ENCODE assay signal across 11 cellular contexts in the genomic region with DNA sequence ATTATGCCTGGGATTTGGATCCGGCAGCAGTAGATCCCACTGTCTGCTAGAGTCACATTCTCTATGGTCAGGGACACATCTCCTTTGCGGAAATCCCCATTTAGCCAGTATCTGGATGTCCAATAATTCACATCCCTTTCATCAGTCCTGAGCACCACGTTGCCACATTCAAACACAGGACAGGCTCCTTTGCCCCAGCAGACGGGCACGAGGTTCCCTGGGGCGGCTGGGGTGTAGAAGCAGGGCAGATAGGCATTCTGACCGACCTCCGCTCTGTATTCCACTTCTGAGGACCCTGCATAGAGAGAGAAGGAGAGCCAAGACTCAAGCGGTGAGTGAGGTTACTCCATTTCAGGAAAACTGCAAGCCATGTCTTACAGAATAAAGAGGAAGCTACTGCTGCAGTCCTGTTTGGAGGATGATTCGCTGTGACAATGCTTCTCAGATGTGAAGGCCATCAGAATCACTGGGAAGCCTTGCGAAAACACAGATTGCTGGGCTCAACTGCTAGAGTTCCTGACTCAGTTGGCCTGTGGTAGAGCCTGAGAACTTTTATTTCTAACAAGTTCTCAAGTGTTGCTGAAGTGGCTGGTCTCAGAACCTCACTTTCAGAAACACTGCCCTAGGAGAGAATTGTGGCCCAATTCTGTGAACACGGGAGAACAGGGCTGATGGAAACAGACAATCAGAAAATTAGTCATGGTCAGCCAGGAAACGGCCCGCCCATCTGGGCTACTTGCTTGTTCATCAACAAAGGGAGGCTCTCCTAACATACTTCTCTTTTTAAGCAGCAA. TPM values are rescaled to one million over a fixed set of nuclear protein-coding genes. Genes with fewer than 3 reads are reported as not detected.
A peak's percentile ranks its signal among the peaks of the same experiment; 100 is the strongest.
DNase-seq lines count a peak whose midpoint lies in the region; ATAC-seq lines count a peak whose summit lies in the region.
"Had no signal": no experiment of that assay in that cellular context is flagged by ENCODE, and none has a peak within 500 bp of the region (broad histone marks: within the 10 kb centered on the region; RNA-seq: fewer than 3 reads in every experiment).

No MANE protein-coding gene starts in this region.

- H3K9ac ChIP-seq in subcutaneous abdominal adipose tissue (ENCODE audit: low read length in 5 of 5): peak overlapping the region in 3 of 5 donors; percentile 2 to 25 (median 16)
- H3K9ac ChIP-seq: BLaER1 had no signal

- peak overlapping the region; percentile 88 for H3K4me3 Mint-ChIP-seq in activated CD8-positive, alpha-beta memory T cell treated with anti-CD3 and anti-CD28 coated beads, Interleukin-2, amount 10 ng/mL, durations not matched to agents 7 days and 5 days
- H3K4me3 Mint-ChIP-seq in T-helper 1 cell treated with Interleukin-12 subunit alpha and Interleukin-12 subunit beta and Interleukin-4 antibody, amounts not matched to agents 30 μg/mL and 1 μg/mL, for 36 hours: peak overlapping the region; percentile 93
- no peak overlapping the region for H3K4me3 Mint-ChIP-seq in effector memory CD8-positive, alpha-beta T cell

- DNase-seq in activated CD8-positive, alpha-beta memory T cell treated with anti-CD3 and anti-CD28 coated beads, Interleukin-2, amount 10 ng/mL, durations not matched to agents 7 days and 5 days: peak; percentile 70
- DNase-seq in activated CD8-positive, alpha-beta memory T cell treated with anti-CD3 and anti-CD28 coated beads, Interleukin-2, amount 50 U/mL, for 4 hours: no peak
- DNase-seq in left cardiac atrium (peak; percentile 63), NCI-H2081 treated with DMSO at 0.1 percent for 48 hours (lab: John Stamatoyannopoulos, UW) (no peak)
- no peak for DNase-seq in effector memory CD8-positive, alpha-beta T cell
- DNase-seq: H7, NCI-H2107 had no signal

- intact Hi-C loops in left cardiac atrium (cut with DNase I): no loop called here

- peak overlapping the region; percentile 96 for H3K27ac Mint-ChIP-seq in activated CD8-positive, alpha-beta memory T cell treated with anti-CD3 and anti-CD28 coated beads, Interleukin-2, amount 10 ng/mL, durations not matched to agents 7 days and 5 days
- H3K27ac Mint-ChIP-seq in T-helper 1 cell treated with Interleukin-12 subunit alpha and Interleukin-12 subunit beta and Interleukin-4 antibody, amounts not matched to agents 30 μg/mL and 1 μg/mL, for 36 hours: peak overlapping the region; percentile 97
- H3K27ac Mint-ChIP-seq in effector memory CD8-positive, alpha-beta T cell: peak overlapping the region in 1 of 2 donors; percentile 59

- H3K36me3 ChIP-seq in subcutaneous abdominal adipose tissue (ENCODE audit: control insufficient read depth in 5 of 5, insufficient read depth in 5 of 5, low read length in 5 of 5): no peaks in the 10 kb centered on the region
- H3K36me3 ChIP-seq: BLaER1 had no signal

- peaks cover 60% of the 10 kb centered on the region for H3K36me3 Mint-ChIP-seq in activated CD8-positive, alpha-beta memory T cell treated with anti-CD3 and anti-CD28 coated beads, Interleukin-2, amount 10 ng/mL, durations not matched to agents 7 days and 5 days
- H3K36me3 Mint-ChIP-seq in T-helper 1 cell treated with Interleukin-12 subunit alpha and Interleukin-12 subunit beta and Interleukin-4 antibody, amounts not matched to agents 30 μg/mL and 1 μg/mL, for 36 hours (ENCODE audit: low read depth): peaks cover 63% of the 10 kb centered on the region
- peaks cover 3% of the 10 kb centered on the region for H3K36me3 Mint-ChIP-seq in effector memory CD8-positive, alpha-beta T cell (ENCODE audit: insufficient read depth)

- H3K9me3 ChIP-seq in subcutaneous abdominal adipose tissue (ENCODE audit: control insufficient read depth in 5 of 5, low read length in 5 of 5): no peaks in the 10 kb centered on the region
- H3K9me3 ChIP-seq: BLaER1 had no signal

- H3K4me1 ChIP-seq in subcutaneous abdominal adipose tissue (ENCODE audit: control insufficient read depth in 5 of 5, insufficient read depth in 5 of 5, low read length in 5 of 5): peaks cover 0 to 9% (median 0%) of the 10 kb centered on the region in 5 donors

- H3K27me3 Mint-ChIP-seq in activated CD8-positive, alpha-beta memory T cell treated with anti-CD3 and anti-CD28 coated beads, Interleukin-2, amount 10 ng/mL, durations not matched to agents 7 days and 5 days: no peaks in the 10 kb centered on the region
- H3K27me3 Mint-ChIP-seq in T-helper 1 cell treated with Interleukin-12 subunit alpha and Interleukin-12 subunit beta and Interleukin-4 antibody, amounts not matched to agents 30 μg/mL and 1 μg/mL, for 36 hours (ENCODE audit: low read depth): no peaks in the 10 kb centered on the region
- H3K27me3 Mint-ChIP-seq in effector memory CD8-positive, alpha-beta T cell: no peaks in the 10 kb centered on the region

- no peaks in the 10 kb centered on the region for H3K9me3 Mint-ChIP-seq in activated CD8-positive, alpha-beta memory T cell treated with anti-CD3 and anti-CD28 coated beads, Interleukin-2, amount 10 ng/mL, durations not matched to agents 7 days and 5 days (ENCODE audit: low read depth)
- H3K9me3 Mint-ChIP-seq in T-helper 1 cell treated with Interleukin-12 subunit alpha and Interleukin-12 subunit beta and Interleukin-4 antibody, amounts not matched to agents 30 μg/mL and 1 μg/mL, for 36 hours: no peaks in the 10 kb centered on the region
- H3K9me3 Mint-ChIP-seq in effector memory CD8-positive, alpha-beta T cell: no peaks in the 10 kb centered on the region

- ATAC-seq in activated CD8-positive, alpha-beta memory T cell treated with anti-CD3 and anti-CD28 coated beads, Interleukin-2, amount 10 ng/mL, durations not matched to agents 7 days and 5 days: peak; percentile 13
- peak in 1 of 2 donors; percentile 52 for ATAC-seq in left cardiac atrium
- no peak for ATAC-seq in HG02623 (IDR thresholded peaks at IDR 0.05; ENCODE audit: unreplicated experiment)
- ATAC-seq in effector memory CD8-positive, alpha-beta T cell (replicated peaks): no peak

- H3K27ac ChIP-seq in subcutaneous abdominal adipose tissue (ENCODE audit: low read depth, low read length): peak overlapping the region; percentile 16
- H3K27ac ChIP-seq: BLaER1 had no signal

- H3K27me3 ChIP-seq in subcutaneous abdominal adipose tissue (ENCODE audit: control insufficient read depth in 5 of 5, insufficient read depth in 4 of 5, low read length in 5 of 5): no peaks in the 10 kb centered on the region
- H3K27me3 ChIP-seq: BLaER1 had no signal

- peak overlapping the region in 4 of 5 donors; percentile 23 to 53 (median 28) for H3K4me3 ChIP-seq in subcutaneous abdominal adipose tissue (ENCODE audit: low read depth in 1 of 5, low read length in 5 of 5)
- H3K4me3 ChIP-seq: BLaER1 had no signal

- CTCF ChIA-PET in activated CD8-positive, alpha-beta memory T cell treated with anti-CD3 and anti-CD28 coated beads, Interleukin-2, amount 10 ng/mL, durations not matched to agents 7 days and 5 days (lab: Charles Lee): interaction anchor here (1.2 to 1.6 kb wide), 4 partner anchors 9 to 82 kb away, joined by 3 to 4 read pairs (median 3); no protein-coding TSS in a partner anchor

- H3K4me1 Mint-ChIP-seq in activated CD8-positive, alpha-beta memory T cell treated with anti-CD3 and anti-CD28 coated beads, Interleukin-2, amount 10 ng/mL, durations not matched to agents 7 days and 5 days: peaks cover 61% of the 10 kb centered on the region
- peaks cover 57% of the 10 kb centered on the region for H3K4me1 Mint-ChIP-seq in T-helper 1 cell treated with Interleukin-12 subunit alpha and Interleukin-12 subunit beta and Interleukin-4 antibody, amounts not matched to agents 30 μg/mL and 1 μg/mL, for 36 hours (ENCODE audit: low read depth)
- H3K4me1 Mint-ChIP-seq in effector memory CD8-positive, alpha-beta T cell (ENCODE audit: low read depth in 2 of 2): peaks cover 16 to 21% of the 10 kb centered on the region in 2 donors

RNA-seq across cellular contexts. Expression of gene HAVCR2, which starts 2.0 kb away (rescaled TPM):
- 100 to 1,000 TPM in 1 of 2 experiments, 10 to 100 TPM in 1; 51.9 to 108 TPM for total RNA-seq in activated CD8-positive, alpha-beta memory T cell treated with anti-CD3 and anti-CD28 coated beads, Interleukin-2, amount 10 ng/mL, durations not matched to agents 7 days and 5 days
- total RNA-seq in left cardiac atrium: 10 to 100 TPM in 1 of 2 donors, 1 to 10 TPM in 1; 5.7 to 11.4 TPM

RNA-seq across cellular contexts. Expression of gene MED7, which starts 35.8 kb away (rescaled TPM):
- 10 to 100 TPM; 15.8 to 17.0 TPM for total RNA-seq in activated CD8-positive, alpha-beta memory T cell treated with anti-CD3 and anti-CD28 coated beads, Interleukin-2, amount 10 ng/mL, durations not matched to agents 7 days and 5 days
- 1 to 10 TPM; 9.4 to 9.6 TPM for total RNA-seq in left cardiac atrium

RNA-seq across cellular contexts. Expression of gene HAVCR1, which starts 47.9 kb away (rescaled TPM):
- 1 to 10 TPM; 2.2 to 2.7 TPM for total RNA-seq in activated CD8-positive, alpha-beta memory T cell treated with anti-CD3 and anti-CD28 coated beads, Interleukin-2, amount 10 ng/mL, durations not matched to agents 7 days and 5 days
- under 1 TPM in 1 of 2 donors, not detected in 1; 0.21 TPM for total RNA-seq in left cardiac atrium
- total RNA-seq: H7 had no signal

RNA-seq across cellular contexts. Expression of gene GARIN3, which starts 59.2 kb away (rescaled TPM):
- total RNA-seq in activated CD8-positive, alpha-beta memory T cell treated with anti-CD3 and anti-CD28 coated beads, Interleukin-2, amount 10 ng/mL, durations not matched to agents 7 days and 5 days: under 1 TPM in 1 of 2 experiments, not detected in 1; 0.09 TPM
- not detected for total RNA-seq in left cardiac atrium
- total RNA-seq: H7 had no signal

Comparison
In these comparisons a context has a peak if more than half of its experiments do, and no peak if none do; other contexts are left out.
1. DNase-seq: peak in activated CD8-positive, alpha-beta memory T cell treated with anti-CD3 and anti-CD28 coated beads, Interleukin-2, amount 10 ng/mL, durations not matched to agents 7 days and 5 days (single experiment) and left cardiac atrium (single experiment); none in activated CD8-positive, alpha-beta memory T cell treated with anti-CD3 and anti-CD28 coated beads, Interleukin-2, amount 50 U/mL, for 4 hours (single experiment), NCI-H2081 treated with DMSO at 0.1 percent for 48 hours (single experiment) and effector memory CD8-positive, alpha-beta T cell (0 of 3).
2. H3K4me3 Mint-ChIP-seq: peak in activated CD8-positive, alpha-beta memory T cell treated with anti-CD3 and anti-CD28 coated beads, Interleukin-2, amount 10 ng/mL, durations not matched to agents 7 days and 5 days (single experiment) and T-helper 1 cell treated with Interleukin-12 subunit alpha and Interleukin-12 subunit beta and Interleukin-4 antibody, amounts not matched to agents 30 μg/mL and 1 μg/mL, for 36 hours (single experiment); none in effector memory CD8-positive, alpha-beta T cell (0 of 2).
3. RNA of gene HAVCR2, which starts 2.0 kb away (total RNA-seq): 51.9 to 108 TPM in activated CD8-positive, alpha-beta memory T cell treated with anti-CD3 and anti-CD28 coated beads, Interleukin-2, amount 10 ng/mL, durations not matched to agents 7 days and 5 days; 5.7 to 11.4 TPM in left cardiac atrium; every median in the first group is over 4 times any median in the second.